In the genomic region with DNA sequence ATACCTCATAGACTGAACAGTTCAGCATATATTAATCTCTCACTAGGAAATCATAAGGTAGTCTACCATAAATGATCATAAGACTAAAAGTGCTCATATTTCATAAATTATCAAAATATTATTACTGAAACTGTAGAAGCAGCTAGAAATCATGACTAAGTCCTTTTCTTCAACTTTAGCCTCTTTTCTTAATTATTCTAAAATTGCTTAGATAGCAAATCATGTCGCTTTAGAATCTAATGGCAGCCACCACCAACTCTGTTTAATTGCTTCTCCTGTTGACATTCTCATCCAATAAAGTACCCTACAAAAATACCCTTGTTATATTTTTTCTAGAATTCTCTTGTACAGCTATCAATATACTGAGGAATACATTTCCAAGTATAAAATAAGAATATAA, we compare ENCODE assay signal across 22 cellular contexts.
"Had no signal": no experiment of that assay in that cellular context is flagged by ENCODE, and none has a peak within 500 bp of the region (broad histone marks: within the 10 kb centered on the region; RNA-seq: fewer than 3 reads in every experiment).

No MANE protein-coding gene starts in this region.

- FAIRE-seq: endothelial cell of umbilical vein had no signal

- H3K9me3 ChIP-seq: esophagus muscularis mucosa, gastrocnemius medialis, heart right ventricle, left lung, lower lobe of right lung had no signal

- DNase-seq: dermis blood vessel endothelial cell; dorsolateral prefrontal cortex; effector CD4-positive, alpha-beta T cell; effector memory CD4-positive, alpha-beta T cell; foreskin keratinocyte; gastrocnemius medialis; glutamatergic neuron; head of caudate nucleus; heart right ventricle; hippocampal formation; islet precursor cell; kidney; kidney glomerular epithelial cell; left colon; left lung; left ventricle myocardium superior; lower lobe of right lung; mesendoderm; midbrain had no signal

- ATAC-seq: foreskin keratinocyte, gastrocnemius medialis, heart right ventricle, left colon, left lung, left ventricle myocardium superior, lower lobe of right lung had no signal

- H3K27me3 ChIP-seq: dorsolateral prefrontal cortex, esophagus muscularis mucosa, foreskin keratinocyte, gastrocnemius medialis, heart right ventricle, left lung had no signal

- H3K4me1 ChIP-seq: lower lobe of right lung had no signal

- H3K36me3 ChIP-seq: esophagus muscularis mucosa, gastrocnemius medialis, heart right ventricle, left lung, lower lobe of right lung had no signal

- H3K27ac ChIP-seq: coronary artery, dorsolateral prefrontal cortex, esophagus muscularis mucosa, foreskin keratinocyte, gastrocnemius medialis, heart right ventricle, left lung, lower lobe of right lung had no signal

- H3K4me3 ChIP-seq: coronary artery, dorsolateral prefrontal cortex, esophagus muscularis mucosa, gastrocnemius medialis, heart right ventricle, left lung, lower lobe of right lung had no signal
